In the genomic region with DNA sequence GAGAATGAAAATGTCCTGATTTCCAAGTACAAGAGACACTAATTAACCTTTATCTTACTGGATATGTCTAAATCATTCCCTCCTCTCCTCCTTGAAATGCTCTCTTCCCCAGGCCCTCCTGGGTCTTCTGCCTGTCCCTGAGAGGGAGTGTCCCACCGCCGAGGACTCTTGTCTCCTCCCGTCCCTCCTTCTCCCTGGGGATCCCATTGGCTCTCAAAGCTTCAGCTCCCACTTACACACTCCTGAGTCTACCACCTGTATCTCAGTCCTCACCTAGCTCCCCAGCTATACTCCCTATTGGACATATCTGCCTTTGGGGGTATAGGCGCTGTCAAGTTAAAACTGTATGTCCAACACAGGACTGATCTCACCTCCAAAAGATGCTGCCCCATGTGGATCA, we compare ENCODE assay signal across 35 cellular contexts.
"Had no signal": no experiment of that assay in that cellular context is flagged by ENCODE, and none has a peak within 500 bp of the region (broad histone marks: within the 10 kb centered on the region; RNA-seq: fewer than 3 reads in every experiment).

No MANE protein-coding gene starts in this region.

- H3K4me1 ChIP-seq: adrenal gland, body of pancreas, breast epithelium had no signal

- H3K4me3 ChIP-seq: adrenal gland, body of pancreas, breast epithelium had no signal

- H3K27ac ChIP-seq: adrenal gland, body of pancreas, brain microvascular endothelial cell, breast epithelium, VCaP had no signal

- H3K4me3 Mint-ChIP-seq: activated B cell treated with CpG ODN at 0.5 μM for 24 hours; activated CD4-positive, alpha-beta memory T cell treated with anti-CD3 and anti-CD28 coated beads for 36 hours; activated CD4-positive, alpha-beta T cell treated with anti-CD3 and anti-CD28 coated beads for 36 hours; activated CD8-positive, alpha-beta T cell treated with anti-CD3 and anti-CD28 coated beads for 36 hours; activated naive CD4-positive, alpha-beta T cell treated with anti-CD3 and anti-CD28 coated beads for 36 hours; activated naive CD8-positive, alpha-beta T cell treated with anti-CD3 and anti-CD28 coated beads for 36 hours; activated T-cell treated with anti-CD3 and anti-CD28 coated beads, Interleukin-2, amount 50 U/mL, for 4 hours; activated T-cell treated with anti-CD3 and anti-CD28 coated beads, Interleukin-2, amount 50 U/mL, for 72 hours; activated T-helper 1 cell treated with anti-CD3 and anti-CD28 coated beads, Interleukin-12 subunit alpha, Interleukin-12 subunit beta, Interleukin-2, Interleukin-4 antibody, amounts not matched to agents 30 ng/mL and 10 ng/mL and 1 ng/mL, durations not matched to agents 14 hours and 24 hours and 36 hours; activated T-helper 17 cell treated with anti-CD3 and anti-CD28 coated beads, Interleukin-2, amount 50 U/mL, for 72 hours; T-helper 1 cell treated with Interleukin-12 subunit alpha and Interleukin-12 subunit beta and Interleukin-4 antibody, amounts not matched to agents 30 μg/mL and 1 μg/mL, for 36 hours; T-helper 2 cell treated with Interferon-gamma antibody and Interleukin-4, amounts not matched to agents 5 μg/mL and 100 μg/mL, for 36 hours had no signal

- H3K4me1 Mint-ChIP-seq: activated B cell treated with CpG ODN at 0.5 μM for 24 hours; activated CD4-positive, alpha-beta T cell treated with anti-CD3 and anti-CD28 coated beads for 36 hours; activated naive CD8-positive, alpha-beta T cell treated with anti-CD3 and anti-CD28 coated beads for 36 hours; activated T-helper 17 cell treated with anti-CD3 and anti-CD28 coated beads, Interleukin-2, amount 50 U/mL, for 72 hours had no signal

- H3K36me3 ChIP-seq: adrenal gland, brain microvascular endothelial cell, breast epithelium had no signal

- DNase-seq: activated B cell treated with CpG ODN at 0.5 μM for 24 hours; activated CD4-positive, alpha-beta memory T cell treated with anti-CD3 and anti-CD28 coated beads for 36 hours; activated CD4-positive, alpha-beta T cell treated with anti-CD3 and anti-CD28 coated beads for 36 hours; activated CD4-positive, alpha-beta T cell treated with anti-CD3 and anti-CD28 coated beads for 48 hours; activated CD4-positive, alpha-beta T cell treated with anti-CD3 and anti-CD28 coated beads, Interleukin-2, amount 50 U/mL, for 1 hour; activated CD4-positive, alpha-beta T cell treated with anti-CD3 and anti-CD28 coated beads, Interleukin-2, amount 50 U/mL, for 4 hours; activated CD4-positive, CD25-positive, alpha-beta regulatory T cell treated with anti-CD3 and anti-CD28 coated beads, Interleukin-2, amount 50 U/mL, for 72 hours; activated CD8-positive, alpha-beta memory T cell treated with anti-CD3 and anti-CD28 coated beads, Interleukin-2, amount 50 U/mL, for 4 hours; activated CD8-positive, alpha-beta T cell treated with anti-CD3 and anti-CD28 coated beads for 36 hours; activated effector memory CD4-positive, alpha-beta T cell treated with anti-CD3 and anti-CD28 coated beads, Interleukin-2, amount 50 U/mL, for 16 hours; activated gamma-delta T cell treated with Interleukin-2 at 50 U/mL for 16 hours; activated naive CD4-positive, alpha-beta T cell; activated naive CD4-positive, alpha-beta T cell treated with anti-CD3 and anti-CD28 coated beads for 36 hours; activated naive CD4-positive, alpha-beta T cell treated with anti-CD3 and anti-CD28 coated beads, Interleukin-2, amount 50 U/mL, for 16 hours; activated naive CD8-positive, alpha-beta T cell treated with anti-CD3 and anti-CD28 coated beads for 36 hours; activated T-cell treated with anti-CD3 and anti-CD28 coated beads for 4 hours; activated T-cell treated with anti-CD3 and anti-CD28 coated beads, Interleukin-2, amount 50 U/mL, for 1 hour; activated T-cell treated with anti-CD3 and anti-CD28 coated beads, Interleukin-2, amount 50 U/mL, for 4 hours; activated T-cell treated with anti-CD3 and anti-CD28 coated beads, Interleukin-2, amount 50 U/mL, for 72 hours; adrenal gland; amniotic stem cell; aorta; body of pancreas; brain microvascular endothelial cell; central memory CD4-positive, alpha-beta T cell; T-helper 1 cell; T-helper 2 cell; T-helper 9 cell had no signal

- H3K36me3 Mint-ChIP-seq: activated naive CD4-positive, alpha-beta T cell treated with anti-CD3 and anti-CD28 coated beads, Interleukin-2, amount 50 U/mL, for 72 hours; activated naive CD8-positive, alpha-beta T cell treated with anti-CD3 and anti-CD28 coated beads for 36 hours had no signal

- H3K27me3 ChIP-seq: adrenal gland, body of pancreas, brain microvascular endothelial cell, breast epithelium had no signal

- H3K9me3 Mint-ChIP-seq: activated B cell treated with CpG ODN at 0.5 μM for 24 hours; activated CD4-positive, alpha-beta memory T cell treated with anti-CD3 and anti-CD28 coated beads for 36 hours; activated CD8-positive, alpha-beta T cell treated with anti-CD3 and anti-CD28 coated beads for 36 hours; activated naive CD4-positive, alpha-beta T cell treated with anti-CD3 and anti-CD28 coated beads for 36 hours; activated T-cell treated with anti-CD3 and anti-CD28 coated beads, Interleukin-2, amount 50 U/mL, for 72 hours; activated T-helper 17 cell treated with anti-CD3 and anti-CD28 coated beads, Interleukin-2, amount 50 U/mL, for 72 hours had no signal

- H3K9me3 ChIP-seq: adrenal gland, body of pancreas had no signal

- H3K27me3 Mint-ChIP-seq: activated B cell treated with CpG ODN at 0.5 μM for 24 hours had no signal

- H3K27ac Mint-ChIP-seq: activated B cell treated with CpG ODN at 0.5 μM for 24 hours; activated CD4-positive, alpha-beta memory T cell treated with anti-CD3 and anti-CD28 coated beads for 36 hours; activated CD4-positive, alpha-beta T cell treated with anti-CD3 and anti-CD28 coated beads for 36 hours; activated CD8-positive, alpha-beta T cell treated with anti-CD3 and anti-CD28 coated beads for 36 hours; activated naive CD4-positive, alpha-beta T cell treated with anti-CD3 and anti-CD28 coated beads for 36 hours; activated naive CD4-positive, alpha-beta T cell treated with anti-CD3 and anti-CD28 coated beads, Interleukin-2, amount 50 U/mL, for 72 hours; activated naive CD8-positive, alpha-beta T cell treated with anti-CD3 and anti-CD28 coated beads for 36 hours; activated T-cell treated with anti-CD3 and anti-CD28 coated beads, Interleukin-2, amount 50 U/mL, for 72 hours; activated T-helper 1 cell treated with anti-CD3 and anti-CD28 coated beads, Interleukin-12 subunit alpha, Interleukin-12 subunit beta, Interleukin-2, Interleukin-4 antibody, amounts not matched to agents 30 ng/mL and 10 ng/mL and 1 ng/mL, durations not matched to agents 14 hours and 24 hours and 36 hours; activated T-helper 17 cell treated with anti-CD3 and anti-CD28 coated beads, Interleukin-2, amount 50 U/mL, for 72 hours; T-helper 1 cell treated with Interleukin-12 subunit alpha and Interleukin-12 subunit beta and Interleukin-4 antibody, amounts not matched to agents 30 μg/mL and 1 μg/mL, for 36 hours; T-helper 2 cell treated with Interferon-gamma antibody and Interleukin-4, amounts not matched to agents 5 μg/mL and 100 μg/mL, for 36 hours had no signal
